Comparison of ENCODE assay signal across 17 cellular contexts in genomic region chr2:195672674-195673073, GRCh38. TPM values are rescaled to one million over a fixed set of nuclear protein-coding genes. Genes with fewer than 3 reads are reported as not detected.
A peak's percentile ranks its signal among the peaks of the same experiment; 100 is the strongest.
DNase-seq lines count a peak whose midpoint lies in the region; ATAC-seq, FAIRE-seq and TF ChIP-seq lines count a peak whose summit lies in the region.
"Had no signal": no experiment of that assay in that cellular context is flagged by ENCODE, and none has a peak within 500 bp of the region (broad histone marks: within the 10 kb centered on the region; RNA-seq: fewer than 3 reads in every experiment).

No MANE protein-coding gene starts in this region.

- intact Hi-C loops in kidney (cut with DNase I) = no loop called here

- peaks cover 22% of the 10 kb centered on the region for H3K79me2 ChIP-seq in osteoblast (ENCODE audit: insufficient read depth, low read length)

- no peak for ATAC-seq in HG02870 (IDR thresholded peaks at IDR 0.05; ENCODE audit: unreplicated experiment)
- no peak for ATAC-seq in HG02852 (IDR thresholded peaks at IDR 0.05; ENCODE audit: unreplicated experiment)
- ATAC-seq: CD8-positive, alpha-beta T cell; Right ventricle myocardium inferior; stimulated activated naive CD8-positive, alpha-beta T cell treated with anti-CD3 and anti-CD28 coated beads, Interleukin-15, amount 100 ng/mL, for 72 hours had no signal

- no peak overlapping the region for H3K27ac Mint-ChIP-seq in HFFc6
- H3K27ac Mint-ChIP-seq: activated CD4-positive, alpha-beta T cell treated with anti-CD3 and anti-CD28 coated beads, Interleukin-2, amount 10 ng/mL, durations not matched to agents 24 days and 14 days; CD8-positive, alpha-beta T cell; T-helper 2 cell treated with Interferon-gamma antibody and Interleukin-4, amounts not matched to agents 5 μg/mL and 100 μg/mL, for 36 hours had no signal

- no peaks in the 10 kb centered on the region for H3K9me3 ChIP-seq in kidney (ENCODE audit: control insufficient read depth in 1 of 2, low read length in 2 of 2)
- no peaks in the 10 kb centered on the region for H3K9me3 ChIP-seq in osteoblast (ENCODE audit: low read depth, low read length)

- no peak overlapping the region for H3K4me3 Mint-ChIP-seq in HFFc6
- H3K4me3 Mint-ChIP-seq: activated CD4-positive, alpha-beta T cell treated with anti-CD3 and anti-CD28 coated beads, Interleukin-2, amount 10 ng/mL, durations not matched to agents 24 days and 14 days; CD8-positive, alpha-beta T cell; stimulated activated naive CD8-positive, alpha-beta T cell treated with anti-CD3 and anti-CD28 coated beads, Interleukin-15, amount 100 ng/mL, for 72 hours; T-helper 2 cell treated with Interferon-gamma antibody and Interleukin-4, amounts not matched to agents 5 μg/mL and 100 μg/mL, for 36 hours had no signal

- H3K4me1 ChIP-seq in kidney (ENCODE audit: control insufficient read depth in 1 of 2, insufficient read depth in 1 of 2, low read depth in 1 of 2, low read length in 2 of 2) (no peaks in the 10 kb centered on the region), osteoblast (ENCODE audit: insufficient read depth, low read length) (peaks cover 8% of the 10 kb centered on the region)

- H3K4me2 ChIP-seq in osteoblast (ENCODE audit: insufficient read depth, low read length) = no peak overlapping the region

- no peak overlapping the region for H3K4me3 ChIP-seq in GM12864 (ENCODE audit: low read depth, low read length)
- H3K4me3 ChIP-seq in kidney (ENCODE audit: low read length in 2 of 2) = no peak overlapping the region
- no peak overlapping the region for H3K4me3 ChIP-seq in osteoblast (ENCODE audit: insufficient read depth, low read length)
- H3K4me3 ChIP-seq: lung had no signal

- no peak overlapping the region for H2AFZ ChIP-seq in osteoblast (ENCODE audit: low read length)

- H3K36me3 ChIP-seq in kidney (ENCODE audit: control insufficient read depth in 1 of 2, insufficient read depth in 2 of 2, low read length in 2 of 2) (no peaks in the 10 kb centered on the region), osteoblast (ENCODE audit: insufficient read depth, low read length) (no peaks in the 10 kb centered on the region)

- FAIRE-seq in kidney (lab: Jason Lieb, UNC) = no peak

- no peaks in the 10 kb centered on the region for H3K27me3 Mint-ChIP-seq in HFFc6 (ENCODE audit: insufficient read depth)
- H3K27me3 Mint-ChIP-seq: activated CD4-positive, alpha-beta T cell treated with anti-CD3 and anti-CD28 coated beads, Interleukin-2, amount 10 ng/mL, durations not matched to agents 24 days and 14 days; stimulated activated naive CD8-positive, alpha-beta T cell treated with anti-CD3 and anti-CD28 coated beads, Interleukin-15, amount 100 ng/mL, for 72 hours had no signal

- H3K36me3 Mint-ChIP-seq in HFFc6 (ENCODE audit: low read depth) = peaks cover 12% of the 10 kb centered on the region; the same call in 1 of the 2 replicates

- no peak overlapping the region for H3K27ac ChIP-seq in kidney (ENCODE audit: low read depth in 2 of 2, low read length in 2 of 2)
- H3K27ac ChIP-seq in osteoblast (ENCODE audit: low read depth, low read length) = no peak overlapping the region

- H3K9ac ChIP-seq in kidney (ENCODE audit: low read length in 2 of 2) = no peak overlapping the region

- H3K9me3 Mint-ChIP-seq in HFFc6 = no peaks in the 10 kb centered on the region
- H3K9me3 Mint-ChIP-seq: activated CD4-positive, alpha-beta T cell treated with anti-CD3 and anti-CD28 coated beads, Interleukin-2, amount 10 ng/mL, durations not matched to agents 24 days and 14 days; CD8-positive, alpha-beta T cell; stimulated activated naive CD8-positive, alpha-beta T cell treated with anti-CD3 and anti-CD28 coated beads, Interleukin-15, amount 100 ng/mL, for 72 hours; T-helper 2 cell treated with Interferon-gamma antibody and Interleukin-4, amounts not matched to agents 5 μg/mL and 100 μg/mL, for 36 hours had no signal

- no peaks in the 10 kb centered on the region for H3K27me3 ChIP-seq in osteoblast (ENCODE audit: insufficient read depth, low read length)

- TF ChIP-seq CTCF in GM12864 (IDR thresholded peaks at IDR 0.05; ENCODE audit: low read depth, low read length, missing control alignments) (peak; percentile 23), HFFc6 (IDR thresholded peaks at IDR 0.05) (peak; percentile 44), kidney (IDR thresholded peaks at IDR 0.05; ENCODE audit: borderline replicate concordance, extremely low read depth, insufficient read depth) (no peak), osteoblast (IDR thresholded peaks at IDR 0.05; ENCODE audit: extremely low read depth, low read depth, low read length) (no peak)

- H4K20me1 ChIP-seq in osteoblast (ENCODE audit: insufficient read depth, low read length) = no peaks in the 10 kb centered on the region

- no peak for DNase-seq in GM12864 (ENCODE audit: low read depth)
- DNase-seq in HFFc6 = no peak
- DNase-seq in SW480 (ENCODE audit: low spot score) = peak; percentile 31
- DNase-seq in iPS-NIHi7 (ENCODE audit: extremely low spot score) = peak; percentile 36
- no peak for DNase-seq in kidney
- DNase-seq in osteoblast (ENCODE audit: insufficient read length, low spot score, missing footprints) = no peak
- DNase-seq: activated CD4-positive, alpha-beta T cell treated with anti-CD3 and anti-CD28 coated beads, Interleukin-2, amount 10 ng/mL, durations not matched to agents 24 days and 14 days; CD8-positive, alpha-beta T cell; erythroblast; NCI-H1417; NCI-H446; stimulated activated naive CD8-positive, alpha-beta T cell treated with anti-CD3 and anti-CD28 coated beads, Interleukin-15, amount 100 ng/mL, for 72 hours had no signal

- peaks cover 24% of the 10 kb centered on the region for H3K4me1 Mint-ChIP-seq in HFFc6 (ENCODE audit: low read depth)

RNA-seq across cellular contexts. Expression of gene SLC39A10, which starts 15.6 kb away (rescaled TPM):
- total RNA-seq in HFFc6 (2021; fragmentation: NEBNext Ultra II Directional; extraction: Animal tissue kit (Norgen Biotek cat#: 25700)) = 10 to 100 TPM; 24.8 to 30.4 (median 27.7) TPM
- 36.7 TPM for total RNA-seq in kidney
- polyA plus RNA-seq in kidney (ENCODE audit: insufficient read depth, low read depth, low replicate concordance) = 5.4 TPM
- total RNA-seq in osteoblast = 31.8 and 38.0 TPM in 2 replicates

Comparison
In these comparisons a context has a peak if more than half of its experiments do, and no peak if none do; other contexts are left out.
1. DNase-seq: peak in SW480 (single experiment) and iPS-NIHi7 (single experiment); none in GM12864 (single experiment), HFFc6 (single experiment), kidney (single experiment) and osteoblast (single experiment).
2. CTCF ChIP-seq: peak in GM12864 (single experiment) and HFFc6 (single experiment); none in kidney (single experiment) and osteoblast (single experiment).